In the genomic region with DNA sequence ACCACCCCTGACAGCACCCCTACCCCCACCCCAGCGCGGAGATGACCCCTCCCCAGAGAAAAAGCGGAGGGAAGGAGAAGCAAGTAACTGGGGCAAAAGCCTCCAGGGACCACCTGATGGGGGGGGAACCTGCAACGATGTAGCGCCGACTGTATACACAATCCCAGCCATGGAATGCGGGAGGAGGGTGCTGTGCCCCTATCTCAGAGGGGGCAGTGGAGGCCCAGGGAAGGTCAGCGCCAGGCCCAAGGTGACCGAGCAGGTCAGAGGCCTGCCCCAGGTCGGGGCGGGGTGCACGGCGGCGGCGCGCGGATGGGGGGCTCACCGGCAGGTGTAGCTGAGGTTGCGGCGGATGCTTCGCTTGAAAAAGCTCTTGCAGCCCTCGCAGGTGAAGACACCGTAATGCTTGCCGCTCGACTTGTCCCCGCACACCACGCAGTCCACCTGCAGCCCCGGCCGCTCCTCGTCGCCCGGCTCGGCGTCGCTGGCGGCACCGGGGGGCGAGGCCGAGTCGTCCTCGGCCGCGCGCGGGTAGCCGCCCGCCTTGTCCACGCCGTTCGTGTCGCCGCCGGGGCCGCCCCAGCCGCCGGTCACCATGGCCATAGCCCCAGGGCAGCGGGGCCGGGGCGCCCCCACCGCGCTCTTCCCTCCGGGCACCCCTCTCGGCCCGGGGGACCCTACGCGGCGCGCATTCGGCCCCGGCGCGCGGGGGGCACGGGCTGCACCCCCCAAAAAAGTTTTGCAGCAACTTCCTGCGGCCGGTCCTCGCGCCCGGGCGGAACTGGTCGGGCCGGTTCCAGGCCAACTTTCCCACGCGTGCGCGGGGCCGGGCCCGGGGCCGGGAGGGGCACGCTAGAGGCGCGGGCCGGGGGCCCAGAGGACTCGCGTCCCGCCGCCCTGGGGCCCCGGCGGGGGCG, we compare ENCODE assay signal across 9 cellular contexts. TPM values are rescaled to one million over a fixed set of nuclear protein-coding genes. Genes with fewer than 3 reads are reported as not detected.
DNase-seq lines count a peak whose midpoint lies in the region; ATAC-seq and TF ChIP-seq lines count a peak whose summit lies in the region.
"Had no signal": no experiment of that assay in that cellular context is flagged by ENCODE, and none has a peak within 500 bp of the region (broad histone marks: within the 10 kb centered on the region; RNA-seq: fewer than 3 reads in every experiment).

No MANE protein-coding gene starts in this region.

- H3K9me3 ChIP-seq in DND-41 (ENCODE audit: insufficient read depth, low read length, severe bottlenecking), result no peaks in the 10 kb centered on the region
- no peaks in the 10 kb centered on the region for H3K9me3 ChIP-seq in adrenal gland (replicated peaks in 1 of 3)
- no peaks in the 10 kb centered on the region for H3K9me3 ChIP-seq in testis

- H2AFZ ChIP-seq in DND-41 (ENCODE audit: low read depth, low read length), result peak overlapping the region; percentile 62

- in situ Hi-C loops in G401 (cut with HindIII; ENCODE audit: low sequenced_read_pairs), result no loop called here

- peak overlapping the region; percentile 17 to 60; a peak in 3 of 4 replicates for H3K4me3 ChIP-seq in DND-41 (ENCODE audit: low read depth in 1 of 2, low read length in 2 of 2)
- peak overlapping the region in 3 of 4 donors; percentile 45 to 99 (median 76) for H3K4me3 ChIP-seq in adrenal gland
- H3K4me3 ChIP-seq in testis, result peak overlapping the region; percentile 71 to 80

- WGBS in adrenal gland, 4 donors, result 0 to 3% (median 1%) methylated on average over 5 to 99 of the region's 100 CpGs
- 0% methylated on average over 6 to 31 of the region's 100 CpGs for WGBS in testis, 2 donors

- TF ChIP-seq CTCF in DND-41 (IDR thresholded peaks at IDR 0.05; ENCODE audit: borderline replicate concordance, extremely low read depth, low read length, poor library complexity, severe bottlenecking) (no peak), adrenal gland (IDR thresholded peaks at IDR 0.05) (no peak), testis (IDR thresholded peaks at IDR 0.05) (no peak)

- no peak for ATAC-seq in DND-41 (ENCODE audit: insufficient read depth, low read depth)
- peak; percentile 14 for ATAC-seq in HG03097 (IDR thresholded peaks at IDR 0.05; ENCODE audit: low FRiP score, unreplicated experiment)

- peaks cover 34% of the 10 kb centered on the region for H3K79me2 ChIP-seq in DND-41 (ENCODE audit: insufficient read depth, low read length)

- peaks cover 8% of the 10 kb centered on the region; the same call in 1 of the 2 replicates for H3K36me3 ChIP-seq in DND-41 (ENCODE audit: insufficient read depth, low read length)
- H3K36me3 ChIP-seq in adrenal gland (replicated peaks in 1 of 2), result peaks cover 0 to 5% of the 10 kb centered on the region in 2 donors
- H3K36me3 ChIP-seq in testis (ENCODE audit: low read depth, missing control alignments), result no peaks in the 10 kb centered on the region

- peaks cover 8% of the 10 kb centered on the region for H4K20me1 ChIP-seq in DND-41 (ENCODE audit: insufficient read depth, low read length)

- TF ChIP-seq POLR2A in adrenal gland (IDR thresholded peaks at IDR 0.05) (no peak), testis (IDR thresholded peaks at IDR 0.05) (no peak)

- H3K27me3 ChIP-seq in DND-41 (ENCODE audit: insufficient read depth, low read length, poor library complexity) (no peaks in the 10 kb centered on the region), adrenal gland (no peaks in the 10 kb centered on the region), testis (no peaks in the 10 kb centered on the region)

- peak overlapping the region; percentile 81 for H3K9ac ChIP-seq in DND-41 (ENCODE audit: low read depth, low read length)

- peak overlapping the region; percentile 44; the same call in 1 of the 2 replicates for H3K27ac ChIP-seq in DND-41 (ENCODE audit: low read length)
- H3K27ac ChIP-seq in adrenal gland, result peak overlapping the region; percentile 18 to 86 (median 70)
- peak overlapping the region; percentile 79 to 82 for H3K27ac ChIP-seq in testis

- no peak for DNase-seq in DND-41
- peak in 1 of 7 donors; percentile 33 for DNase-seq in adrenal gland
- peak; percentile 17 for DNase-seq in kidney tubule cell (ENCODE audit: low spot score)
- no peak for DNase-seq in testis
- DNase-seq in G401 (ENCODE audit: low spot score), result no peak
- DNase-seq in NCI-H2107 treated with DMSO at 0.1 percent for 48 hours (lab: John Stamatoyannopoulos, UW; ENCODE audit: unreplicated experiment), result no peak
- no peak for DNase-seq in activated CD4-positive, alpha-beta T cell treated with anti-CD3 and anti-CD28 coated beads, Interleukin-2, amount 50 U/mL, for 4 hours

- H3K4me2 ChIP-seq in DND-41 (ENCODE audit: insufficient read depth, low read length), result peak overlapping the region; percentile 98

- intact Hi-C loops in adrenal gland (cut with DNase I), result no loop called here
- intact Hi-C loops in testis (cut with DNase I; ENCODE audit: low total_unique reads), result no loop called here

- peaks cover 35% of the 10 kb centered on the region for H3K4me1 ChIP-seq in DND-41 (ENCODE audit: insufficient read depth, low read length)
- peaks cover 0 to 22% of the 10 kb centered on the region in 2 donors for H3K4me1 ChIP-seq in adrenal gland (replicated peaks in 1 of 2)
- peaks cover 44% of the 10 kb centered on the region for H3K4me1 ChIP-seq in testis

RNA-seq across cellular contexts. Expression of a gene that starts 0.8 kb away (rescaled TPM):
- total RNA-seq in adrenal gland, result 100 to 1,000 TPM in 1 of 8 donors, 10 to 100 TPM in 7; 36.2 to 140 (median 60.3) TPM
- polyA plus RNA-seq in adrenal gland, result 10 to 100 TPM in 2 of 3 donors, 1 to 10 TPM in 1; 6.6 to 26.3 (median 22.6) TPM
- 10 to 100 TPM; 63.1 to 71.8 TPM for total RNA-seq in testis
- 20.4 TPM for polyA plus RNA-seq in testis (ENCODE audit: insufficient read depth, low read depth, low replicate concordance)
- 232 and 271 TPM in 2 replicates for total RNA-seq in G401 (2014; rRNA removed; shearing (Covaris generic))

RNA-seq across cellular contexts. Expression of a gene that starts 18.9 kb away (rescaled TPM):
- total RNA-seq in adrenal gland, result 10 to 100 TPM in 7 of 8 donors, 1 to 10 TPM in 1; 6.1 to 49.1 (median 33.8) TPM
- polyA plus RNA-seq in adrenal gland, result 10 to 100 TPM; 10.3 to 48.2 (median 27.0) TPM
- total RNA-seq in testis, result 10 to 100 TPM in 1 of 2 donors, 1 to 10 TPM in 1; 6.6 to 13.9 TPM
- 17.5 TPM for polyA plus RNA-seq in testis (ENCODE audit: insufficient read depth, low read depth, low replicate concordance)
- 14.8 and 21.7 TPM in 2 replicates for total RNA-seq in G401 (2014; rRNA removed; shearing (Covaris generic))

RNA-seq across cellular contexts. Expression of a gene that starts 19.7 kb away (rescaled TPM):
- total RNA-seq in adrenal gland (10 to 100 TPM in 2 of 8 donors, 1 to 10 TPM in 6; 1.8 to 13.2 (median 5.3) TPM), testis (1 to 10 TPM; 2.0 to 5.6 TPM)
- polyA plus RNA-seq in adrenal gland (10 to 100 TPM in 2 of 3 donors, under 1 TPM in 1; 0.71 to 23.6 (median 10.4) TPM), testis (ENCODE audit: insufficient read depth, low read depth, low replicate concordance) (2.6 TPM)
- 0.41 and 4.9 TPM in 2 replicates for total RNA-seq in G401 (2014; rRNA removed; shearing (Covaris generic))
- total RNA-seq: RPMI7951 had no signal

RNA-seq across cellular contexts. Expression of a gene that starts 22.4 kb away (rescaled TPM):
- 100 to 1,000 TPM in 1 of 8 donors, 10 to 100 TPM in 7; 68.5 to 128 (median 79.4) TPM for total RNA-seq in adrenal gland
- 100 to 1,000 TPM in 2 of 3 donors, 10 to 100 TPM in 1; 71.1 to 116 (median 101) TPM for polyA plus RNA-seq in adrenal gland
- total RNA-seq in testis, result 10 to 100 TPM; 93.2 to 95.4 TPM
- 110 TPM for polyA plus RNA-seq in testis (ENCODE audit: insufficient read depth, low read depth, low replicate concordance)
- total RNA-seq in G401 (2014; rRNA removed; shearing (Covaris generic)), result 166 and 237 TPM in 2 replicates

RNA-seq across cellular contexts. Expression of a gene that starts 29.7 kb away (rescaled TPM):
- total RNA-seq in adrenal gland, result 10 to 100 TPM; 30.7 to 55.6 (median 44.7) TPM
- 10 to 100 TPM; 23.7 to 87.8 (median 75.3) TPM for polyA plus RNA-seq in adrenal gland
- 10 to 100 TPM; 15.8 to 23.8 TPM for total RNA-seq in testis
- 33.3 TPM for polyA plus RNA-seq in testis (ENCODE audit: insufficient read depth, low read depth, low replicate concordance)
- 22.0 and 29.7 TPM in 2 replicates for total RNA-seq in G401 (2014; rRNA removed; shearing (Covaris generic))
